In the genomic region with DNA sequence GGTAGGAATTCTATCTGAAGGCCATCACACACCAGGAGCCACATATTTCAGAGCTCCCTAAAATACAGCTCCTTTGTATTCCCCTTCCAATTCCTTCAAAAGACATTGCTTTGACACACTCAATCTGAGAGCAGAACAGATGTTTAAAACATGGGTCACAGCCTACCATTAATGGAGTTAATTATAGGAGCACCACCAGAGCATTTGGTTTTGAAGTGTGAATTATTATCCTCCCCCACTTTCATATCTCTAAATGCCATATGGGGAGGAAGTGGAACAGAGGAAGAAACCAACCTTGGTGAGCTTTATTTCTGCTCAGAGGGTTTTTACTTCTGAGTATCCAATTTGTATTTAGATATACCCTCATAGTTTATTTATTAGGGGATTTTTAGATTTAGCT, we compare ENCODE assay signal across 13 cellular contexts. TPM values are rescaled to one million over a fixed set of nuclear protein-coding genes. Genes with fewer than 3 reads are reported as not detected.
DNase-seq lines count a peak whose midpoint lies in the region; ATAC-seq and TF ChIP-seq lines count a peak whose summit lies in the region.
"Had no signal": no experiment of that assay in that cellular context is flagged by ENCODE, and none has a peak within 500 bp of the region (broad histone marks: within the 10 kb centered on the region; RNA-seq: fewer than 3 reads in every experiment).

No MANE protein-coding gene starts in this region.

- TF ChIP-seq CTCF in left lung (IDR thresholded peaks at IDR 0.05), result no peak

- H3K36me3 ChIP-seq in HAP-1 (replicated peaks), result no peaks in the 10 kb centered on the region
- no peaks in the 10 kb centered on the region for H3K36me3 ChIP-seq in left lung
- H3K36me3 ChIP-seq: colonic mucosa had no signal

- DNase-seq in NOMO-1 treated with DMSO at 0.1 percent for 48 hours (lab: John Stamatoyannopoulos, UW; ENCODE audit: unreplicated experiment), result peak; percentile 67
- DNase-seq in NCI-H1092 (lab: John Stamatoyannopoulos, UW), result no peak
- DNase-seq in globus pallidus (ENCODE audit: low spot score), result no peak
- no peak for DNase-seq in HAP-1 (ENCODE audit: low spot score in 2 of 2)
- no peak for DNase-seq in left lung
- DNase-seq: activated CD4-positive, alpha-beta T cell treated with anti-CD3 and anti-CD28 coated beads, Interleukin-2, amount 50 U/mL, for 4 hours; C1 segment of cervical spinal cord; colonic mucosa; NCI-H510A treated with DMSO at 0.1 percent for 48 hours; stimulated activated naive CD8-positive, alpha-beta T cell treated with anti-CD3 and anti-CD28 coated beads, Interleukin-15, Interleukin-2, amounts not matched to agents 100 U/mL and 50 U/mL, for 24 hours had no signal

- no peak overlapping the region for H3K4me3 ChIP-seq in HAP-1
- no peak overlapping the region for H3K4me3 ChIP-seq in left lung
- H3K4me3 ChIP-seq: colonic mucosa had no signal

- TF ChIP-seq POLR2A in GM18505 (IDR thresholded peaks at IDR 0.05; ENCODE audit: borderline replicate concordance, extremely low read depth, insufficient read depth, insufficient read length), result no peak

- H3K9me3 ChIP-seq in HAP-1, result no peaks in the 10 kb centered on the region
- H3K9me3 ChIP-seq in left lung, result no peaks in the 10 kb centered on the region
- H3K9me3 ChIP-seq: colonic mucosa had no signal

- in situ Hi-C loops in HAP-1 (cut with MboI; ENCODE audit: low sequenced_read_pairs), result no loop called here

- H3K4me1 ChIP-seq in HAP-1 (peaks cover 4% of the 10 kb centered on the region), left lung (no peaks in the 10 kb centered on the region)
- H3K4me1 ChIP-seq: colonic mucosa had no signal

- peaks cover 11% of the 10 kb centered on the region for H3K27me3 ChIP-seq in HAP-1 (ENCODE audit: low read depth)
- no peaks in the 10 kb centered on the region for H3K27me3 ChIP-seq in left lung
- H3K27me3 ChIP-seq: colonic mucosa had no signal

- no peak overlapping the region for H3K27ac ChIP-seq in left lung
- H3K27ac ChIP-seq: colonic mucosa had no signal

- intact Hi-C loops in left lung (cut with DNase I), result no loop called here

- peak; percentile 62 for ATAC-seq in GM18505 (IDR thresholded peaks at IDR 0.05; ENCODE audit: unreplicated experiment)
- ATAC-seq in GM21390 (IDR thresholded peaks at IDR 0.05; ENCODE audit: unreplicated experiment), result peak; percentile 67
- peak; percentile 62 for ATAC-seq in HG03095 (IDR thresholded peaks at IDR 0.05; ENCODE audit: unreplicated experiment)
- ATAC-seq in left lung, result no peak
- ATAC-seq: stimulated activated naive CD8-positive, alpha-beta T cell treated with anti-CD3 and anti-CD28 coated beads, Interleukin-15, Interleukin-2, amounts not matched to agents 100 U/mL and 50 U/mL, for 24 hours had no signal

RNA-seq across cellular contexts. Expression of gene TNFRSF21, which starts 50.7 kb away (rescaled TPM):
- 10 to 100 TPM; 42.4 to 55.8 TPM for total RNA-seq in left lung
